Comparison of ENCODE assay signal across 1 cellular context in genomic region chr17:67717624-67718324, GRCh38.
A peak's percentile ranks its signal among the peaks of the same experiment; 100 is the strongest.
TF ChIP-seq lines count a peak whose summit lies in the region.

Gene NOL11 (plus strand): TSS chr17:67717936. CDS start chr17:67717948, 12 bp downstream.

TF ChIP-seq in GM12878, 131 proteins besides CTCF, POLR2A, EP300 and RAD21 (continued from another document and continues in another):
- TF ChIP-seq, protein P1, sequence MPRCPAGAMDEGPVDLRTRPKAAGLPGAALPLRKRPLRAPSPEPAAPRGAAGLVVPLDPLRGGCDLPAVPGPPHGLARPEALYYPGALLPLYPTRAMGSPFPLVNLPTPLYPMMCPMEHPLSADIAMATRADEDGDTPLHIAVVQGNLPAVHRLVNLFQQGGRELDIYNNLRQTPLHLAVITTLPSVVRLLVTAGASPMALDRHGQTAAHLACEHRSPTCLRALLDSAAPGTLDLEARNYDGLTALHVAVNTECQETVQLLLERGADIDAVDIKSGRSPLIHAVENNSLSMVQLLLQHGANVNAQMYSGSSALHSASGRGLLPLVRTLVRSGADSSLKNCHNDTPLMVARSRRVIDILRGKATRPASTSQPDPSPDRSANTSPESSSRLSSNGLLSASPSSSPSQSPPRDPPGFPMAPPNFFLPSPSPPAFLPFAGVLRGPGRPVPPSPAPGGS (IDR thresholded peaks at IDR 0.05; ENCODE audit: borderline replicate concordance, insufficient read depth, low read depth, low read length, poor library complexity, severe bottlenecking) = no peak
- TF ChIP-seq KLF5 (IDR thresholded peaks at IDR 0.05; ENCODE audit: partially characterized antibody) (no peak), RAD51 (IDR thresholded peaks at IDR 0.05) (no peak), ZNF217 (IDR thresholded peaks at IDR 0.05) (no peak), NFYA (IDR thresholded peaks at IDR 0.05; ENCODE audit: borderline replicate concordance, low read depth, low read length) (no peak), SP1 (IDR thresholded peaks at IDR 0.05; ENCODE audit: low read depth, low read length) (peak; percentile 55), ZNF24 (IDR thresholded peaks at IDR 0.05) (no peak), STAT3 (IDR thresholded peaks at IDR 0.05; ENCODE audit: low read depth, low read length) (peak; percentile 61; the same call in 1 of the 2 replicates), SIN3A (IDR thresholded peaks at IDR 0.05; ENCODE audit: low read depth, low read length) (peak; percentile 74), RCOR1 (conservative IDR thresholded peaks at IDR 0.05; ENCODE audit: low read depth, low read length) (peak; percentile 98), POLR2AphosphoS5 (IDR thresholded peaks at IDR 0.05; ENCODE audit: low read length) (peak; percentile 97), NR2F1 (conservative IDR thresholded peaks at IDR 0.05) (no peak), HDGF (IDR thresholded peaks at IDR 0.05) (peak; percentile 93; the same call in 1 of the 2 replicates), EZH2 (IDR thresholded peaks at IDR 0.05; ENCODE audit: borderline replicate concordance, control insufficient read depth, low read depth, low read length) (no peak), ZNF622 (IDR thresholded peaks at IDR 0.05) (no peak), CHD4 (IDR thresholded peaks at IDR 0.05) (no peak), MLLT1 (IDR thresholded peaks at IDR 0.05) (peak; percentile 58; the same call in 1 of the 2 replicates), PAX8 (IDR thresholded peaks at IDR 0.05) (no peak), SUZ12 (IDR thresholded peaks at IDR 0.05; ENCODE audit: unreplicated experiment) (no peak), NBN (IDR thresholded peaks at IDR 0.05) (peak; percentile 66), MTA3 (IDR thresholded peaks at IDR 0.05; ENCODE audit: borderline replicate concordance, low read length) (no peak), RB1 (IDR thresholded peaks at IDR 0.05; ENCODE audit: borderline replicate concordance) (peak; percentile 85; the same call in 1 of the 2 replicates), ZSCAN29 (IDR thresholded peaks at IDR 0.05) (no peak), TAF1 (IDR thresholded peaks at IDR 0.05; ENCODE audit: borderline replicate concordance, low read depth, low read length) (peak; percentile 92), KAT2A (conservative IDR thresholded peaks at IDR 0.05; ENCODE audit: control insufficient read depth, low read depth, low read length) (no peak), IKZF2 (IDR thresholded peaks at IDR 0.05) (no peak; a peak in 1 of 4 replicates), POLR2AphosphoS2 (IDR thresholded peaks at IDR 0.05; ENCODE audit: low read depth, low read length) (peak; percentile 95), YBX1 (IDR thresholded peaks at IDR 0.05) (no peak), FOXK2 (IDR thresholded peaks at IDR 0.05) (no peak), PKNOX1 (IDR thresholded peaks at IDR 0.05) (peak; percentile 63), ZBED1 (IDR thresholded peaks at IDR 0.05; ENCODE audit: borderline replicate concordance) (0 out of 2 replicates have a peak, but pooled peaks have one; percentile 49), JUND (IDR thresholded peaks at IDR 0.05; ENCODE audit: low read depth, low read length) (no peak), SKIL (IDR thresholded peaks at IDR 0.05; ENCODE audit: low read depth, poor library complexity, severe bottlenecking) (peak; percentile 8), YY1 (IDR thresholded peaks at IDR 0.05; ENCODE audit: low read depth, low read length) (peak; percentile 99), HDAC2 (IDR thresholded peaks at IDR 0.05) (peak; percentile 91; the same call in 1 of the 2 replicates), ASH2L (IDR thresholded peaks at IDR 0.05; ENCODE audit: borderline replicate concordance, low read depth) (0 out of 2 replicates have a peak, but pooled peaks have one; percentile 58), SUPT20H (IDR thresholded peaks at IDR 0.05; ENCODE audit: borderline replicate concordance, control insufficient read depth, low read depth, low read length) (no peak), REST (IDR thresholded peaks at IDR 0.05; ENCODE audit: low read depth, low read length) (no peak), SMAD5 (IDR thresholded peaks at IDR 0.05; ENCODE audit: low read depth) (peak; percentile 95), DPF2 (IDR thresholded peaks at IDR 0.05) (no peak), ZNF384 (IDR thresholded peaks at IDR 0.05; ENCODE audit: borderline replicate concordance, low read depth, low read length) (no peak), ETV6 (conservative IDR thresholded peaks at IDR 0.05 in 1 of 2, IDR thresholded peaks at IDR 0.05 in 1 of 2; ENCODE audit: borderline replicate concordance in 1 of 2, low read depth in 1 of 2) (peak in 1 of 2 experiments; percentile 68; a peak in 1 of 4 replicates), BCL11A (IDR thresholded peaks at IDR 0.05; ENCODE audit: low read depth, low read length) (no peak), CREM (IDR thresholded peaks at IDR 0.05; ENCODE audit: low read depth) (peak; percentile 68)
- TF ChIP-seq, protein P2, sequence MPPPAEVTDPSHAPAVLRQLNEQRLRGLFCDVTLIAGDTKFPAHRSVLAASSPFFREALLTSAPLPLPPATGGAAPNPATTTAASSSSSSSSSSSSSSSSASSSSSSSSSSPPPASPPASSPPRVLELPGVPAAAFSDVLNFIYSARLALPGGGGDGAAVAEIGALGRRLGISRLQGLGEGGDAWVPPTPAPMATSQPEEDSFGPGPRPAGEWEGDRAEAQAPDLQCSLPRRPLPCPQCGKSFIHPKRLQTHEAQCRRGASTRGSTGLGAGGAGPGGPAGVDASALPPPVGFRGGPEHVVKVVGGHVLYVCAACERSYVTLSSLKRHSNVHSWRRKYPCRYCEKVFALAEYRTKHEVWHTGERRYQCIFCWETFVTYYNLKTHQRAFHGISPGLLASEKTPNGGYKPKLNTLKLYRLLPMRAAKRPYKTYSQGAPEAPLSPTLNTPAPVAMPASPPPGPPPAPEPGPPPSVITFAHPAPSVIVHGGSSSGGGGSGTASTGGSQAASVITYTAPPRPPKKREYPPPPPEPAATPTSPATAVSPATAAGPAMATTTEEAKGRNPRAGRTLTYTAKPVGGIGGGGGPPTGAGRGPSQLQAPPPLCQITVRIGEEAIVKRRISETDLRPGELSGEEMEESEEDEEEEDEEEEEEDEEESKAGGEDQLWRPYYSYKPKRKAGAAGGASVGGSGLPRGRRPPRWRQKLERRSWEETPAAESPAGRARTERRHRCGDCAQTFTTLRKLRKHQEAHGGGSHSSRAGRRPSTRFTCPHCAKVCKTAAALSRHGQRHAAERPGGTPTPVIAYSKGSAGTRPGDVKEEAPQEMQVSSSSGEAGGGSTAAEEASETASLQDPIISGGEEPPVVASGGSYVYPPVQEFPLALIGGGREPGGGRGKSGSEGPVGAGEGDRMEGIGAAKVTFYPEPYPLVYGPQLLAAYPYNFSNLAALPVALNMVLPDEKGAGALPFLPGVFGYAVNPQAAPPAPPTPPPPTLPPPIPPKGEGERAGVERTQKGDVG (CRISPR knock-in tag; IDR thresholded peaks at IDR 0.05) = no peak
- TF ChIP-seq, protein P3, sequence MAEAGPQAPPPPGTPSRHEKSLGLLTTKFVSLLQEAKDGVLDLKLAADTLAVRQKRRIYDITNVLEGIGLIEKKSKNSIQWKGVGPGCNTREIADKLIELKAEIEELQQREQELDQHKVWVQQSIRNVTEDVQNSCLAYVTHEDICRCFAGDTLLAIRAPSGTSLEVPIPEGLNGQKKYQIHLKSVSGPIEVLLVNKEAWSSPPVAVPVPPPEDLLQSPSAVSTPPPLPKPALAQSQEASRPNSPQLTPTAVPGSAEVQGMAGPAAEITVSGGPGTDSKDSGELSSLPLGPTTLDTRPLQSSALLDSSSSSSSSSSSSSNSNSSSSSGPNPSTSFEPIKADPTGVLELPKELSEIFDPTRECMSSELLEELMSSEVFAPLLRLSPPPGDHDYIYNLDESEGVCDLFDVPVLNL (IDR thresholded peaks at IDR 0.05; ENCODE audit: low read depth, low read length) = no peak
- TF ChIP-seq, protein P4, sequence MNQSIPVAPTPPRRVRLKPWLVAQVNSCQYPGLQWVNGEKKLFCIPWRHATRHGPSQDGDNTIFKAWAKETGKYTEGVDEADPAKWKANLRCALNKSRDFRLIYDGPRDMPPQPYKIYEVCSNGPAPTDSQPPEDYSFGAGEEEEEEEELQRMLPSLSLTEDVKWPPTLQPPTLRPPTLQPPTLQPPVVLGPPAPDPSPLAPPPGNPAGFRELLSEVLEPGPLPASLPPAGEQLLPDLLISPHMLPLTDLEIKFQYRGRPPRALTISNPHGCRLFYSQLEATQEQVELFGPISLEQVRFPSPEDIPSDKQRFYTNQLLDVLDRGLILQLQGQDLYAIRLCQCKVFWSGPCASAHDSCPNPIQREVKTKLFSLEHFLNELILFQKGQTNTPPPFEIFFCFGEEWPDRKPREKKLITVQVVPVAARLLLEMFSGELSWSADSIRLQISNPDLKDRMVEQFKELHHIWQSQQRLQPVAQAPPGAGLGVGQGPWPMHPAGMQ (IDR thresholded peaks at IDR 0.05; ENCODE audit: borderline replicate concordance) = peak; percentile 88
- TF ChIP-seq, protein P5, sequence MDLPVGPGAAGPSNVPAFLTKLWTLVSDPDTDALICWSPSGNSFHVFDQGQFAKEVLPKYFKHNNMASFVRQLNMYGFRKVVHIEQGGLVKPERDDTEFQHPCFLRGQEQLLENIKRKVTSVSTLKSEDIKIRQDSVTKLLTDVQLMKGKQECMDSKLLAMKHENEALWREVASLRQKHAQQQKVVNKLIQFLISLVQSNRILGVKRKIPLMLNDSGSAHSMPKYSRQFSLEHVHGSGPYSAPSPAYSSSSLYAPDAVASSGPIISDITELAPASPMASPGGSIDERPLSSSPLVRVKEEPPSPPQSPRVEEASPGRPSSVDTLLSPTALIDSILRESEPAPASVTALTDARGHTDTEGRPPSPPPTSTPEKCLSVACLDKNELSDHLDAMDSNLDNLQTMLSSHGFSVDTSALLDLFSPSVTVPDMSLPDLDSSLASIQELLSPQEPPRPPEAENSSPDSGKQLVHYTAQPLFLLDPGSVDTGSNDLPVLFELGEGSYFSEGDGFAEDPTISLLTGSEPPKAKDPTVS (IDR thresholded peaks at IDR 0.05; ENCODE audit: low read depth, low read length) = no peak
- TF ChIP-seq, protein P6, sequence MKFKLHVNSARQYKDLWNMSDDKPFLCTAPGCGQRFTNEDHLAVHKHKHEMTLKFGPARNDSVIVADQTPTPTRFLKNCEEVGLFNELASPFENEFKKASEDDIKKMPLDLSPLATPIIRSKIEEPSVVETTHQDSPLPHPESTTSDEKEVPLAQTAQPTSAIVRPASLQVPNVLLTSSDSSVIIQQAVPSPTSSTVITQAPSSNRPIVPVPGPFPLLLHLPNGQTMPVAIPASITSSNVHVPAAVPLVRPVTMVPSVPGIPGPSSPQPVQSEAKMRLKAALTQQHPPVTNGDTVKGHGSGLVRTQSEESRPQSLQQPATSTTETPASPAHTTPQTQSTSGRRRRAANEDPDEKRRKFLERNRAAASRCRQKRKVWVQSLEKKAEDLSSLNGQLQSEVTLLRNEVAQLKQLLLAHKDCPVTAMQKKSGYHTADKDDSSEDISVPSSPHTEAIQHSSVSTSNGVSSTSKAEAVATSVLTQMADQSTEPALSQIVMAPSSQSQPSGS (IDR thresholded peaks at IDR 0.05; ENCODE audit: low read length) = no peak
